16 cellular contexts compared by ENCODE assay signal in genomic region chr16:88976359-88977027, GRCh38. TPM values are rescaled to one million over a fixed set of nuclear protein-coding genes. Genes with fewer than 3 reads are reported as not detected.
DNase-seq lines count a peak whose midpoint lies in the region; TF ChIP-seq lines count a peak whose summit lies in the region.
"Had no signal": no experiment of that assay in that cellular context is flagged by ENCODE, and none has a peak within 500 bp of the region (broad histone marks: within the 10 kb centered on the region; RNA-seq: fewer than 3 reads in every experiment).

No MANE protein-coding gene starts in this region.

- no peak for DNase-seq in CD8-positive, alpha-beta memory T cell
- DNase-seq in neuronal stem cell (ENCODE audit: low spot score), result no peak
- no peak for DNase-seq in DMS79 (lab: John Stamatoyannopoulos, UW)
- no peak for DNase-seq in activated CD8-positive, alpha-beta memory T cell treated with anti-CD3 and anti-CD28 coated beads, Interleukin-2, amount 50 U/mL, for 4 hours
- DNase-seq in NCI-H2081 treated with DMSO at 0.1 percent for 48 hours (lab: John Stamatoyannopoulos, UW), result no peak
- no peak for DNase-seq in foreskin fibroblast
- DNase-seq: activated CD8-positive, alpha-beta T cell treated with anti-CD3 and anti-CD28 coated beads for 36 hours; activated effector memory CD4-positive, alpha-beta T cell treated with anti-CD3 and anti-CD28 coated beads, Interleukin-2, amount 50 U/mL, for 16 hours; brain microvascular endothelial cell; GOT3; NCI-H1092 had no signal

- peak; percentile 33 for TF ChIP-seq POLR2A in GM19193 (IDR thresholded peaks at IDR 0.05; ENCODE audit: extremely low read depth, insufficient read depth, insufficient read length)

- no peaks in the 10 kb centered on the region for H4K20me1 ChIP-seq in SU-DHL-6 (ENCODE audit: low read depth, low read length)

- no peak overlapping the region for H2BK15ac ChIP-seq in neuronal stem cell (ENCODE audit: low read length)

- H2AK5ac ChIP-seq in neuronal stem cell (ENCODE audit: low read depth, low read length), result peak overlapping the region; percentile 94

- H3K18ac ChIP-seq in neuronal stem cell (ENCODE audit: low read length), result no peak overlapping the region

- peaks cover 74% of the 10 kb centered on the region for H3F3A ChIP-seq in SU-DHL-6 (ENCODE audit: insufficient read depth)

- H3K27ac ChIP-seq in CD8-positive, alpha-beta memory T cell (ENCODE audit: low read depth, low read length), result peak overlapping the region; percentile 88
- peak overlapping the region; percentile 94 for H3K27ac ChIP-seq in SU-DHL-6 (ENCODE audit: low read depth, low read length)
- no peak overlapping the region for H3K27ac ChIP-seq in neuronal stem cell (replicated peaks; ENCODE audit: low read length)
- H3K27ac ChIP-seq: brain microvascular endothelial cell, RWPE1 had no signal

- peaks cover 7% of the 10 kb centered on the region; the same call in 1 of the 2 replicates for H3K79me2 ChIP-seq in SU-DHL-6 (ENCODE audit: insufficient read depth, low read length)

- H3K4me2 ChIP-seq in SU-DHL-6 (ENCODE audit: low read depth, low read length, poor library complexity, severe bottlenecking), result peak overlapping the region; percentile 70
- no peak overlapping the region for H3K4me2 ChIP-seq in neuronal stem cell (ENCODE audit: insufficient read depth, low read length, poor library complexity, severe bottlenecking)

- no peak overlapping the region for H4K8ac ChIP-seq in neuronal stem cell (ENCODE audit: low read depth, low read length)

- H2AFZ ChIP-seq in SU-DHL-6 (ENCODE audit: low read depth, low read length, severe bottlenecking), result no peak overlapping the region
- no peak overlapping the region for H2AFZ ChIP-seq in neuronal stem cell (ENCODE audit: low read length)

- no peak overlapping the region for H4K91ac ChIP-seq in neuronal stem cell (ENCODE audit: low read depth, low read length, poor library complexity)

- no peaks in the 10 kb centered on the region for H3K79me1 ChIP-seq in neuronal stem cell (ENCODE audit: low read depth, low read length)

- no peak overlapping the region for H3K4ac ChIP-seq in neuronal stem cell (ENCODE audit: low read length)

- H2BK5ac ChIP-seq in neuronal stem cell (ENCODE audit: low read length), result no peak overlapping the region

- H3K36me3 Mint-ChIP-seq in CD8-positive, alpha-beta memory T cell, result no peaks in the 10 kb centered on the region

- peaks cover 3% of the 10 kb centered on the region for H3K27me3 ChIP-seq in CD8-positive, alpha-beta memory T cell (ENCODE audit: insufficient read depth, low read length, poor library complexity, severe bottlenecking)
- H3K27me3 ChIP-seq in SU-DHL-6 (ENCODE audit: low read length) (no peaks in the 10 kb centered on the region), neuronal stem cell (ENCODE audit: control insufficient read depth in 3 of 3, insufficient read depth in 3 of 3, low read depth in 1 of 3, low read length in 3 of 3) (peaks cover 0 to 62% (median 0%) of the 10 kb centered on the region in 3 experiments)

- peak overlapping the region; percentile 71 for H3K9ac ChIP-seq in SU-DHL-6 (ENCODE audit: low read length)
- H3K9ac ChIP-seq in neuronal stem cell (ENCODE audit: low read depth, low read length, poor library complexity), result no peak overlapping the region

- TF ChIP-seq CTCF in SU-DHL-6 (IDR thresholded peaks at IDR 0.05; ENCODE audit: insufficient read depth, low read length, poor library complexity, severe bottlenecking), result no peak
- TF ChIP-seq CTCF in foreskin fibroblast (IDR thresholded peaks at IDR 0.05; ENCODE audit: low read depth, low read length), result no peak

- CTCF ChIA-PET in CD8-positive, alpha-beta memory T cell (lab: Charles Lee), result no interaction called here

- H3K9me3 Mint-ChIP-seq in CD8-positive, alpha-beta memory T cell, result no peaks in the 10 kb centered on the region
- H3K9me3 Mint-ChIP-seq: activated CD8-positive, alpha-beta T cell treated with anti-CD3 and anti-CD28 coated beads for 36 hours had no signal

- no peaks in the 10 kb centered on the region for H3K4me1 ChIP-seq in CD8-positive, alpha-beta memory T cell (ENCODE audit: insufficient read depth, low read length)
- H3K4me1 ChIP-seq in neuronal stem cell (ENCODE audit: control insufficient read depth in 2 of 2, insufficient read depth in 1 of 2, low read depth in 1 of 2, low read length in 2 of 2), result peaks cover 0 to 5% of the 10 kb centered on the region in 2 donors

- no peak overlapping the region for H3K4me3 Mint-ChIP-seq in CD8-positive, alpha-beta memory T cell
- H3K4me3 Mint-ChIP-seq: activated CD8-positive, alpha-beta T cell treated with anti-CD3 and anti-CD28 coated beads for 36 hours had no signal

- no peak overlapping the region for H3K4me3 ChIP-seq in CD8-positive, alpha-beta memory T cell (ENCODE audit: low read length)
- peak overlapping the region; percentile 35 for H3K4me3 ChIP-seq in SU-DHL-6 (ENCODE audit: insufficient read depth, low read length, poor library complexity, severe bottlenecking)
- no peak overlapping the region for H3K4me3 ChIP-seq in neuronal stem cell (ENCODE audit: low read length in 2 of 2)
- H3K4me3 ChIP-seq in foreskin fibroblast (ENCODE audit: low read depth in 1 of 2, low read length in 2 of 2), result no peak overlapping the region

- H3K36me3 ChIP-seq in CD8-positive, alpha-beta memory T cell (ENCODE audit: insufficient read depth, low read length), result no peaks in the 10 kb centered on the region
- H3K36me3 ChIP-seq in SU-DHL-6 (ENCODE audit: low read length) (no peaks in the 10 kb centered on the region), neuronal stem cell (replicated peaks in 1 of 2; ENCODE audit: control insufficient read depth in 2 of 2, insufficient read depth in 2 of 2, low read length in 2 of 2) (no peaks in the 10 kb centered on the region)
- H3K36me3 ChIP-seq: brain microvascular endothelial cell had no signal

- no peaks in the 10 kb centered on the region for H3K9me3 ChIP-seq in CD8-positive, alpha-beta memory T cell (ENCODE audit: low read length)
- no peaks in the 10 kb centered on the region for H3K9me3 ChIP-seq in SU-DHL-6 (ENCODE audit: insufficient read depth, low read length)
- no peaks in the 10 kb centered on the region for H3K9me3 ChIP-seq in neuronal stem cell (replicated peaks in 1 of 2; ENCODE audit: control insufficient read depth in 2 of 2, insufficient read depth in 1 of 2, low read depth in 1 of 2, low read length in 2 of 2)

- H3K27ac Mint-ChIP-seq in CD8-positive, alpha-beta memory T cell, result no peak overlapping the region
- H3K27ac Mint-ChIP-seq: activated CD8-positive, alpha-beta T cell treated with anti-CD3 and anti-CD28 coated beads for 36 hours had no signal

- H3K9me2 ChIP-seq in SU-DHL-6 (replicated peaks; ENCODE audit: insufficient read depth, low read length), result no peaks in the 10 kb centered on the region

- no peaks in the 10 kb centered on the region for H3K4me1 Mint-ChIP-seq in CD8-positive, alpha-beta memory T cell

- H3K23ac ChIP-seq in neuronal stem cell (ENCODE audit: low read depth, low read length, poor library complexity), result peak overlapping the region; percentile 91

- no peak overlapping the region for H3K14ac ChIP-seq in neuronal stem cell (ENCODE audit: low read length)

- no peak overlapping the region for H2BK12ac ChIP-seq in neuronal stem cell (ENCODE audit: low read length)

- no peak overlapping the region for H2BK120ac ChIP-seq in neuronal stem cell (ENCODE audit: low read depth, low read length)

- no CpG with 5 or more reads among the region's 23 CpGs for WGBS in neuronal stem cell (ENCODE audit: extremely low coverage in 2 of 2, insufficient read length in 2 of 2, insufficient replicate concordance in 1 of 2), 2 donors

- POLR2A ChIA-PET in CD8-positive, alpha-beta memory T cell (lab: Charles Lee), result no interaction called here

- H3K27me3 Mint-ChIP-seq in CD8-positive, alpha-beta memory T cell, result peaks cover 11 to 37% of the 10 kb centered on the region in 2 donors

RNA-seq across cellular contexts. Expression of gene CBFA2T3, which starts 0.5 kb away (rescaled TPM):
- under 1 TPM in 1 of 2 experiments, not detected in 1; 0.22 TPM for total RNA-seq in CD8-positive, alpha-beta memory T cell
- polyA plus RNA-seq in CD8-positive, alpha-beta memory T cell, result not detected
- polyA plus RNA-seq in neuronal stem cell (2013, experiment 1 of 2), result 8.3 TPM
- 8.0 TPM for polyA plus RNA-seq in neuronal stem cell (2013, experiment 2 of 2)
- total RNA-seq: renal cortical epithelial cell had no signal
- polyA plus RNA-seq: BJ had no signal
